ENCODE assay signal across 34 cellular contexts in the genomic region with DNA sequence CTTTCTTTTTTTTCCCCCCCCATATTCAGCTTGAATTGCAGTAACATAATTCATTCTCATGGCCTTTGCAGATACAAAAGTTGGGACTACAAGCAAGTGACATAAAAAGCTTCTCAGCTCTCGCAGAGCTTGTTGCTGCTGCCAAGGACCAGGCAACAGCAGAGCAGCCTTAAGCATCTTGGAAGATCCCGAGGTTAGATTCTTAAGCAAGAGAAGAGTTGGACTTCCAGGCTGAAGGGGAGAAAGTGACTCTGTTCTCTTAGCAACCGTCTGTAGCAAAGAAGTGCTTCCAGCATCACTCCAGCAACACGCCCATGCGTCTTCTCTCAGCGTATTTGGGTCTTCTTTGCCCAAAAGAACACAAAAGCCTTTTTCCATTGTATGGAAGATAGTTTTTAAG. TPM values are rescaled to one million over a fixed set of nuclear protein-coding genes. Genes with fewer than 3 reads are reported as not detected.
"Had no signal": no experiment of that assay in that cellular context is flagged by ENCODE, and none has a peak within 500 bp of the region (broad histone marks: within the 10 kb centered on the region; RNA-seq: fewer than 3 reads in every experiment).

No MANE protein-coding gene starts in this region.

- H3K9me3 ChIP-seq: body of pancreas, colonic mucosa, heart right ventricle, left lung, sigmoid colon, thyroid gland, upper lobe of right lung had no signal

- H3K4me1 Mint-ChIP-seq: activated T-helper 17 cell treated with anti-CD3 and anti-CD28 coated beads, Interleukin-2, amount 50 U/mL, for 72 hours; neural crest cell had no signal

- H3K4me1 ChIP-seq: body of pancreas, colonic mucosa, left lung, sigmoid colon, thyroid gland, upper lobe of right lung had no signal

- H3K4me3 ChIP-seq: body of pancreas, cardiac muscle cell, colonic mucosa, heart right ventricle, left lung, sigmoid colon, thyroid gland, upper lobe of right lung had no signal

- H3K27ac ChIP-seq: body of pancreas, cardiac muscle cell, colonic mucosa, heart right ventricle, left lung, sigmoid colon, thyroid gland, upper lobe of right lung had no signal

- H3K27me3 Mint-ChIP-seq: activated CD4-positive, alpha-beta T cell treated with anti-CD3 and anti-CD28 coated beads, Interleukin-2, amount 10 ng/mL, durations not matched to agents 7 days and 5 days; activated CD8-positive, alpha-beta T cell treated with anti-CD3 and anti-CD28 coated beads for 36 hours; activated naive CD4-positive, alpha-beta T cell treated with anti-CD3 and anti-CD28 coated beads, Interleukin-2, amount 50 U/mL, for 24 hours; activated T-helper 17 cell treated with anti-CD3 and anti-CD28 coated beads, Interleukin-2, amount 50 U/mL, for 72 hours; naive thymus-derived CD4-positive, alpha-beta T cell; progenitor cell of endocrine pancreas; stimulated activated naive CD8-positive, alpha-beta T cell treated with anti-CD3 and anti-CD28 coated beads, Interleukin-15, Interleukin-2, amounts not matched to agents 100 ng/mL and 50 ng/mL, for 24 hours; T-helper 17 cell had no signal

- H3K4me3 Mint-ChIP-seq: activated CD4-positive, alpha-beta T cell treated with anti-CD3 and anti-CD28 coated beads, Interleukin-2, amount 10 ng/mL, durations not matched to agents 7 days and 5 days; activated CD8-positive, alpha-beta T cell treated with anti-CD3 and anti-CD28 coated beads for 36 hours; activated naive CD4-positive, alpha-beta T cell treated with anti-CD3 and anti-CD28 coated beads, Interleukin-2, amount 50 U/mL, for 24 hours; activated T-cell treated with anti-CD3 and anti-CD28 coated beads, Interleukin-2, amount 50 U/mL, for 4 hours; activated T-helper 17 cell treated with anti-CD3 and anti-CD28 coated beads, Interleukin-2, amount 50 U/mL, for 72 hours; naive thymus-derived CD4-positive, alpha-beta T cell; neural crest cell; stimulated activated effector memory CD8-positive, alpha-beta T cell treated with anti-CD3 and anti-CD28 coated beads, Interleukin-12 subunit alpha, Interleukin-12 subunit beta, amount 100 ng/mL, for 72 hours; stimulated activated naive CD8-positive, alpha-beta T cell treated with anti-CD3 and anti-CD28 coated beads, Interleukin-15, Interleukin-2, amounts not matched to agents 100 ng/mL and 50 ng/mL, for 24 hours; T-helper 17 cell had no signal

- H3K9me3 Mint-ChIP-seq: activated CD4-positive, alpha-beta T cell treated with anti-CD3 and anti-CD28 coated beads, Interleukin-2, amount 10 ng/mL, durations not matched to agents 7 days and 5 days; activated CD8-positive, alpha-beta T cell treated with anti-CD3 and anti-CD28 coated beads for 36 hours; activated naive CD4-positive, alpha-beta T cell treated with anti-CD3 and anti-CD28 coated beads, Interleukin-2, amount 50 U/mL, for 24 hours; activated T-cell treated with anti-CD3 and anti-CD28 coated beads, Interleukin-2, amount 50 U/mL, for 4 hours; activated T-helper 17 cell treated with anti-CD3 and anti-CD28 coated beads, Interleukin-2, amount 50 U/mL, for 72 hours; naive thymus-derived CD4-positive, alpha-beta T cell; neural crest cell; stimulated activated effector memory CD8-positive, alpha-beta T cell treated with anti-CD3 and anti-CD28 coated beads, Interleukin-12 subunit alpha, Interleukin-12 subunit beta, amount 100 ng/mL, for 72 hours; stimulated activated naive CD8-positive, alpha-beta T cell treated with anti-CD3 and anti-CD28 coated beads, Interleukin-15, Interleukin-2, amounts not matched to agents 100 ng/mL and 50 ng/mL, for 24 hours had no signal

- ATAC-seq: activated CD8-positive, alpha-beta T cell treated with anti-CD3 and anti-CD28 coated beads for 36 hours; activated T-cell treated with anti-CD3 and anti-CD28 coated beads, Interleukin-2, amount 50 U/mL, for 4 hours; activated T-helper 17 cell treated with anti-CD3 and anti-CD28 coated beads, Interleukin-2, amount 50 U/mL, for 72 hours; body of pancreas; left lung; naive thymus-derived CD4-positive, alpha-beta T cell; SK-N-SH treated with all-trans-retinoic acid at 6 μM for 48 hours; stimulated activated effector memory CD8-positive, alpha-beta T cell treated with anti-CD3 and anti-CD28 coated beads, Interleukin-12 subunit alpha, Interleukin-12 subunit beta, amount 100 ng/mL, for 72 hours; T-helper 17 cell had no signal

- H3K27me3 ChIP-seq: body of pancreas, cardiac muscle cell, colonic mucosa, heart right ventricle, left lung, sigmoid colon, thyroid gland, upper lobe of right lung had no signal

- DNase-seq: activated CD4-positive, alpha-beta T cell treated with anti-CD3 and anti-CD28 coated beads, Interleukin-2, amount 10 ng/mL, durations not matched to agents 7 days and 5 days; activated CD4-positive, CD25-positive, alpha-beta regulatory T cell treated with anti-CD3 and anti-CD28 coated beads, Interleukin-2, amount 50 U/mL, for 72 hours; activated CD8-positive, alpha-beta T cell treated with anti-CD3 and anti-CD28 coated beads for 36 hours; activated T-cell treated with anti-CD3 and anti-CD28 coated beads, Interleukin-2, amount 50 U/mL, for 4 hours; body of pancreas; cerebellar nuclear complex; colonic mucosa; heart right ventricle; kidney glomerular epithelial cell; left lung; naive thymus-derived CD4-positive, alpha-beta T cell; occipital lobe; retina; sigmoid colon; small intestine; stimulated activated CD4-positive, alpha-beta T cell treated with anti-CD3 and anti-CD28 coated beads, Interleukin-4, amount 100 ng/mL, for 24 hours; T-helper 17 cell; T1000; thyroid gland; upper lobe of right lung had no signal

- H3K27ac Mint-ChIP-seq: activated CD4-positive, alpha-beta T cell treated with anti-CD3 and anti-CD28 coated beads, Interleukin-2, amount 10 ng/mL, durations not matched to agents 7 days and 5 days; activated CD8-positive, alpha-beta T cell treated with anti-CD3 and anti-CD28 coated beads for 36 hours; activated naive CD4-positive, alpha-beta T cell treated with anti-CD3 and anti-CD28 coated beads, Interleukin-2, amount 50 U/mL, for 24 hours; stimulated activated naive CD8-positive, alpha-beta T cell treated with anti-CD3 and anti-CD28 coated beads, Interleukin-15, Interleukin-2, amounts not matched to agents 100 ng/mL and 50 ng/mL, for 24 hours; T-helper 17 cell had no signal

RNA-seq across cellular contexts. Expression of a gene that starts 20.7 kb away (rescaled TPM):
- total RNA-seq: activated CD4-positive, alpha-beta T cell treated with anti-CD3 and anti-CD28 coated beads, Interleukin-2, amount 10 ng/mL, durations not matched to agents 7 days and 5 days; activated CD8-positive, alpha-beta T cell treated with anti-CD3 and anti-CD28 coated beads for 36 hours; activated T-helper 17 cell treated with anti-CD3 and anti-CD28 coated beads, Interleukin-2, amount 50 U/mL, for 72 hours; endothelial cell of umbilical vein; fibroblast of villous mesenchyme; glomerular endothelial cell; lung microvascular endothelial cell; naive thymus-derived CD4-positive, alpha-beta T cell; T-helper 17 cell had no signal
- polyA plus RNA-seq: endothelial cell of umbilical vein; naive thymus-derived CD4-positive, alpha-beta T cell had no signal

RNA-seq across cellular contexts. Expression of a gene that starts 54.0 kb away (rescaled TPM):
- total RNA-seq: activated CD4-positive, alpha-beta T cell treated with anti-CD3 and anti-CD28 coated beads, Interleukin-2, amount 10 ng/mL, durations not matched to agents 7 days and 5 days; activated CD8-positive, alpha-beta T cell treated with anti-CD3 and anti-CD28 coated beads for 36 hours; activated T-cell treated with anti-CD3 and anti-CD28 coated beads, Interleukin-2, amount 50 U/mL, for 4 hours; activated T-helper 17 cell treated with anti-CD3 and anti-CD28 coated beads, Interleukin-2, amount 50 U/mL, for 72 hours; endothelial cell of umbilical vein; fibroblast of villous mesenchyme; glomerular endothelial cell; lung microvascular endothelial cell; naive thymus-derived CD4-positive, alpha-beta T cell; subcutaneous adipose tissue; T-helper 17 cell; thyroid gland had no signal
- polyA plus RNA-seq: endothelial cell of umbilical vein, fibroblast of lung, heart right ventricle had no signal
